ENCODE assay signal across 22 cellular contexts in genomic region chr7:68748934-68749695, GRCh38.
DNase-seq lines count a peak whose midpoint lies in the region; ATAC-seq lines count a peak whose summit lies in the region.
"Had no signal": no experiment of that assay in that cellular context is flagged by ENCODE, and none has a peak within 500 bp of the region (broad histone marks: within the 10 kb centered on the region; RNA-seq: fewer than 3 reads in every experiment).

No MANE protein-coding gene starts in this region.

- ATAC-seq in HG02798 (IDR thresholded peaks at IDR 0.05; ENCODE audit: poor library complexity, unreplicated experiment) (no peak), HG03196 (IDR thresholded peaks at IDR 0.05; ENCODE audit: unreplicated experiment) (no peak)
- ATAC-seq: T-cell had no signal

- peak; percentile 23 for DNase-seq in NCI-H2171 (lab: John Stamatoyannopoulos, UW)
- peak; percentile 37 for DNase-seq in NCI-H82 treated with DMSO at 0.1 percent for 48 hours (lab: John Stamatoyannopoulos, UW; ENCODE audit: unreplicated experiment)
- DNase-seq in cerebellum (ENCODE audit: low spot score) = peak; percentile 74
- DNase-seq in NCI-H774 (lab: John Stamatoyannopoulos, UW) = no peak
- DNase-seq in HUDEP-2 (lab: John Stamatoyannopoulos, UW; ENCODE audit: unreplicated experiment in 76 of 76) = no peak
- DNase-seq: BE2C; CD8-positive, alpha-beta memory T cell; DMS53; GM23248; H9; IMR-90; MM.1S; NCI-H1048; NCI-H1417 treated with DMSO at 0.1 percent for 48 hours; NCI-H1694 treated with DMSO at 0.1 percent for 48 hours; NCI-H2081; NCI-H345; NCI-H526 treated with DMSO at 0.1 percent for 48 hours; SJCRH30; T-cell had no signal

Comparison
In these comparisons a context has a peak if more than half of its experiments do, and no peak if none do; other contexts are left out.
1. DNase-seq: peak in NCI-H2171 (single experiment), NCI-H82 treated with DMSO at 0.1 percent for 48 hours (single experiment) and cerebellum (single experiment); none in NCI-H774 (single experiment) and HUDEP-2 (0 of 76).